In the genomic region with DNA sequence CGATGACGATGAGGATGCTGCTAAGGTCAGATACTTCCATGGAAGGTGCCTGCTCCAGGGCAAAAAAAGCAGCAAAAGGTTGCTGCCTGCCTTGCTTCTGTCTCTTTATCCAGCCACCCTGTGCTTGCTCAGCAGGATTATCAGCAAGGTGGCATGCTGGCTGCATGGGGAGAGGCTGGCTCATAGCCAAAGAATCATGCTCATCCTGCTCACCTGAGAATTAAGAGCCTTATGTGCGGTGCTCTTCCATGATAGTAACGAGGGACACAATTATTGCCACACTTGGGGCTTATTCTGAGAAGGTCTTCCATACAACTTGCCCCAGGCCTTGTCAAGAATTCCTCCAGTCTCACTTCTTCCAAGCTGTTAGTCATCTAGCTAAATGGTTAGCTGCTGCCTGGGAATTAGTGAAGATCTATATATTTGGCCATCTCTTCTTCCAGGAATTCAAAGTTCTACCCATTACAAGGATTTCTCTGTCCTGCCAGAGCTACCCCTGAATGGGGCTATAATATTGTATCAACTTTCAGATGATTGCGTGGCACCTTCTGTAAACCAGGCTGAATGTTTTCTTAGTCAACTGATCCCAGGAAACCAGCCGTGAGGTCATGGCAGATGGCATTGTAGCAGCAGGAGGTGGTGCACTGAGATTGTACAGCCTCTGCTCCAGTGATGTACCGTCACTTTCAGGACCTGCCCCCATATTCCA, we compare ENCODE assay signal across 17 cellular contexts.
DNase-seq lines count a peak whose midpoint lies in the region; ATAC-seq and TF ChIP-seq lines count a peak whose summit lies in the region.
"Had no signal": no experiment of that assay in that cellular context is flagged by ENCODE, and none has a peak within 500 bp of the region (broad histone marks: within the 10 kb centered on the region; RNA-seq: fewer than 3 reads in every experiment).

No MANE protein-coding gene starts in this region.

- no peaks in the 10 kb centered on the region for H4K20me1 ChIP-seq in H9 (ENCODE audit: control insufficient read depth, insufficient read depth, insufficient read length)

- no peak overlapping the region for H3K14ac ChIP-seq in H9 (ENCODE audit: insufficient read depth, low read length)

- H3K4me2 ChIP-seq in H9 (ENCODE audit: insufficient read depth, insufficient read length, low read length) (no peak overlapping the region), mesendoderm (ENCODE audit: low read length) (no peak overlapping the region)

- H2AK5ac ChIP-seq in H9 (ENCODE audit: insufficient read length, low read length) (no peak overlapping the region), mesendoderm (ENCODE audit: low read length) (no peak overlapping the region)

- no peak overlapping the region for H3K9ac ChIP-seq in H9 (ENCODE audit: extremely low read depth, insufficient read length, low read length)
- no peak overlapping the region for H3K9ac ChIP-seq in mesendoderm (ENCODE audit: low read length)

- no peak overlapping the region for H2BK12ac ChIP-seq in H9 (ENCODE audit: insufficient read length, low read depth, low read length)

- H3K79me2 ChIP-seq in H9 (ENCODE audit: insufficient read depth, low read length) (peaks cover 1% of the 10 kb centered on the region; the same call in 1 of the 2 replicates), mesendoderm (ENCODE audit: control insufficient read depth, insufficient read depth, low read length) (no peaks in the 10 kb centered on the region)

- no peak overlapping the region for H2BK120ac ChIP-seq in H9 (ENCODE audit: low read depth, low read length, poor library complexity, severe bottlenecking)
- no peak overlapping the region for H2BK120ac ChIP-seq in mesendoderm (ENCODE audit: low read depth, low read length)

- H4K5ac ChIP-seq in H9 (ENCODE audit: insufficient read length, low read depth, low read length) (no peak overlapping the region), mesendoderm (ENCODE audit: low read length) (no peak overlapping the region)

- H4K91ac ChIP-seq in H9 (ENCODE audit: insufficient read length, low read depth, low read length), result no peak overlapping the region

- H3K23me2 ChIP-seq in H9 (ENCODE audit: insufficient read length, low read depth, low read length, poor library complexity, severe bottlenecking), result peaks cover 2% of the 10 kb centered on the region

- no peaks in the 10 kb centered on the region for H3K36me3 Mint-ChIP-seq in H9 (ENCODE audit: insufficient read depth in 1 of 3, low read depth in 3 of 3)

- no peak overlapping the region for H3T11ph ChIP-seq in H9 (ENCODE audit: low read length)

- H3K27ac Mint-ChIP-seq in H9, result no peak overlapping the region
- H3K27ac Mint-ChIP-seq: activated naive CD8-positive, alpha-beta T cell treated with anti-CD3 and anti-CD28 coated beads, Interleukin-2, amount 50 U/mL, for 24 hours had no signal

- H3K9me3 Mint-ChIP-seq in H9, result no peaks in the 10 kb centered on the region
- H3K9me3 Mint-ChIP-seq: activated naive CD8-positive, alpha-beta T cell treated with anti-CD3 and anti-CD28 coated beads, Interleukin-2, amount 50 U/mL, for 24 hours; central memory CD8-positive, alpha-beta T cell had no signal

- no peaks in the 10 kb centered on the region for H3K36me3 ChIP-seq in mesendoderm (ENCODE audit: control insufficient read depth, insufficient read depth, low read length)
- H3K36me3 ChIP-seq: thoracic aorta had no signal

- no CpG with 5 or more reads among the region's 7 CpGs for WGBS in H9 (ENCODE audit: extremely low coverage, insufficient read length, low lambda C conversion rate)
- no CpG with 5 or more reads among the region's 7 CpGs for WGBS in mesendoderm (ENCODE audit: extremely low coverage, insufficient coverage, low lambda C conversion rate)

- peaks cover 39% of the 10 kb centered on the region for H3K27me3 Mint-ChIP-seq in H9 (ENCODE audit: low read depth)

- H2BK20ac ChIP-seq in H9 (ENCODE audit: low read depth, low read length, poor library complexity, severe bottlenecking), result no peak overlapping the region

- H2AFZ ChIP-seq in H9 (ENCODE audit: low read length), result no peak overlapping the region

- H3K27me3 ChIP-seq in H9 (ENCODE audit: insufficient read depth, low read length) (no peaks in the 10 kb centered on the region; the same call in 1 of the 2 replicates), mesendoderm (ENCODE audit: insufficient read depth, low read length, poor library complexity) (no peaks in the 10 kb centered on the region)

- no peak overlapping the region for H3K4me3 Mint-ChIP-seq in H9
- H3K4me3 Mint-ChIP-seq: activated naive CD8-positive, alpha-beta T cell treated with anti-CD3 and anti-CD28 coated beads, Interleukin-2, amount 50 U/mL, for 24 hours; central memory CD8-positive, alpha-beta T cell had no signal

- no peaks in the 10 kb centered on the region for H3K79me1 ChIP-seq in H9 (ENCODE audit: insufficient read depth, low read depth, low read length, poor library complexity, severe bottlenecking)
- H3K79me1 ChIP-seq in mesendoderm (ENCODE audit: low read length), result no peaks in the 10 kb centered on the region

- no peak overlapping the region for H2BK5ac ChIP-seq in H9 (ENCODE audit: insufficient read length, low read length)
- H2BK5ac ChIP-seq in mesendoderm (ENCODE audit: low read length), result no peak overlapping the region

- no peak for ATAC-seq in GM21619 (IDR thresholded peaks at IDR 0.05; ENCODE audit: unreplicated experiment)
- ATAC-seq: activated naive CD8-positive, alpha-beta T cell treated with anti-CD3 and anti-CD28 coated beads, Interleukin-2, amount 50 U/mL, for 24 hours; sciatic nerve had no signal

- no peak overlapping the region for H3K56ac ChIP-seq in H9 (ENCODE audit: insufficient read length, low read depth, low read length)
- H3K56ac ChIP-seq in mesendoderm (ENCODE audit: low read length), result no peak overlapping the region

- H3K4ac ChIP-seq in H9 (ENCODE audit: low read depth, low read length) (no peak overlapping the region), mesendoderm (ENCODE audit: low read depth, low read length) (no peak overlapping the region)

- H3K4me1 Mint-ChIP-seq in H9, result peaks cover 4 to 10% of the 10 kb centered on the region in 2 experiments

- no peaks in the 10 kb centered on the region for H3K9me3 ChIP-seq in H9 (ENCODE audit: control insufficient read depth, low read depth, low read length)
- H3K9me3 ChIP-seq: thoracic aorta had no signal

- no peak overlapping the region for H3K4me3 ChIP-seq in mesendoderm (ENCODE audit: low read length)
- H3K4me3 ChIP-seq: thoracic aorta had no signal

- no peak overlapping the region for H3K18ac ChIP-seq in H9 (ENCODE audit: insufficient read length, low read depth, low read length)
- no peak overlapping the region for H3K18ac ChIP-seq in mesendoderm (ENCODE audit: low read length)

- H2BK15ac ChIP-seq in H9 (ENCODE audit: low read depth, low read length) (no peak overlapping the region), mesendoderm (replicated peaks; ENCODE audit: low read depth) (no peak overlapping the region)

- H3K27ac ChIP-seq in H9 (ENCODE audit: insufficient read length, low read depth, low read length) (no peak overlapping the region), mesendoderm (ENCODE audit: low read depth, low read length) (no peak overlapping the region)
- H3K27ac ChIP-seq: thoracic aorta had no signal

- H4K8ac ChIP-seq in H9 (replicated peaks; ENCODE audit: insufficient read length, low read depth, low read length) (no peak overlapping the region), mesendoderm (ENCODE audit: low read depth, low read length) (no peak overlapping the region)

- peak overlapping the region; percentile 36 for H3K23ac ChIP-seq in H9 (ENCODE audit: insufficient read length, low read depth, low read length)
- no peak overlapping the region for H3K23ac ChIP-seq in mesendoderm (ENCODE audit: low read length)

- H3K4me1 ChIP-seq in H9 (ENCODE audit: insufficient read depth, low read length), result no peaks in the 10 kb centered on the region
- H3K4me1 ChIP-seq in mesendoderm (ENCODE audit: control insufficient read depth, low read depth, low read length), result no peaks in the 10 kb centered on the region

- DNase-seq in H9, result no peak
- peak; percentile 92 for DNase-seq in NCI-H2029 (lab: John Stamatoyannopoulos, UW)
- peak; percentile 86 for DNase-seq in NCI-H748 (lab: John Stamatoyannopoulos, UW; ENCODE audit: unreplicated experiment)
- DNase-seq in mucosa of gallbladder (ENCODE audit: low spot score), result peak; percentile 22
- no peak for DNase-seq in mesendoderm
- no peak for DNase-seq in HK-2 (ENCODE audit: unreplicated experiment)
- DNase-seq in amygdala (lab: John Stamatoyannopoulos, UW), result no peak
- DNase-seq: activated naive CD8-positive, alpha-beta T cell treated with anti-CD3 and anti-CD28 coated beads, Interleukin-2, amount 50 U/mL, for 24 hours; AML-193; DMS79; midbrain; SIG-M5; stimulated activated CD4-positive, alpha-beta T cell treated with anti-CD3 and anti-CD28 coated beads, Interleukin-4, amount 100 ng/mL, for 1 hour had no signal

- no peak for TF ChIP-seq CTCF in H9 (conservative IDR thresholded peaks at IDR 0.05)

Comparison
In these comparisons a context has a peak if more than half of its experiments do, and no peak if none do; other contexts are left out.
1. DNase-seq: peak in NCI-H2029 (single experiment), NCI-H748 (single experiment) and mucosa of gallbladder (single experiment); none in H9 (single experiment), mesendoderm (single experiment), HK-2 (single experiment) and amygdala (0 of 56).